Comparison of ENCODE assay signal across 6 cellular contexts in the genomic region with DNA sequence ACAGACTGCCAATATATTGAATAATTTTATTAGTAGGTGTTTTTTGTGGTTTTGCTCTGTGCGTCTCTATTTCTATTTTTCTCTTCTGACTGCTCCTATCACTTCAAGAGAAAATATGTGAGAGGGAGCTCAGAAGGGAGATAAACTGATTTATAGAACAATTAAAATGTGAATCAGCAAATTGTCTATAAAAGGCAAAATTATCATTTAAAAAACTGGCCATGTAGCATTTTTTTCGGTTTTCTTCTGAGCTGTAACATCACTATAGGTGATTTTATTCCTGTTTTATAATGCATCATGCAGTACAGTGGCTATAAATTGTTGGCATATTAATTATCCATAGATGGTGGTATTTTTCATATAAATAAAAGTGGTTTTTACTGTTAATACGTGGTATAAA.
"Had no signal": no experiment of that assay in that cellular context is flagged by ENCODE, and none has a peak within 500 bp of the region (broad histone marks: within the 10 kb centered on the region; RNA-seq: fewer than 3 reads in every experiment).

No MANE protein-coding gene starts in this region.

- ATAC-seq: K562 had no signal

- H3K9ac ChIP-seq: KMS-11 had no signal

- H3K4me2 ChIP-seq: KMS-11 had no signal

- H3K27ac ChIP-seq: HL-60, KMS-11 had no signal

- FAIRE-seq: K562 had no signal

- H3K4me3 ChIP-seq: K562 had no signal

- DNase-seq: IMR-90, KBM-7, KG1 had no signal
